Comparison of ENCODE assay signal across 10 cellular contexts in genomic region chr19:48514123-48514458, GRCh38. TPM values are rescaled to one million over a fixed set of nuclear protein-coding genes. Genes with fewer than 3 reads are reported as not detected.
A peak's percentile ranks its signal among the peaks of the same experiment; 100 is the strongest.
DNase-seq lines count a peak whose midpoint lies in the region; ATAC-seq, FAIRE-seq and TF ChIP-seq lines count a peak whose summit lies in the region.
"Had no signal": no experiment of that assay in that cellular context is flagged by ENCODE, and none has a peak within 500 bp of the region (broad histone marks: within the 10 kb centered on the region; RNA-seq: fewer than 3 reads in every experiment).

No MANE protein-coding gene starts in this region.

- WGBS in K562 (ENCODE audit: insufficient coverage, low coverage, missing lambda C conversion rate), result 35% methylated on average over 11 of the region's 11 CpGs

- peaks cover 0 to 19% (median 5%) of the 10 kb centered on the region in 4 donors for H3K4me1 Mint-ChIP-seq in CD4-positive, CD25-positive, alpha-beta regulatory T cell
- peaks cover 14% of the 10 kb centered on the region for H3K4me1 Mint-ChIP-seq in neural crest cell

- no TSS peak for BruUV-seq in K562 (replicated peaks; lab: Mats Ljungman, UMichigan)

- peaks cover 11% of the 10 kb centered on the region for H3K27me3 Mint-ChIP-seq in CD4-positive, CD25-positive, alpha-beta regulatory T cell
- peaks cover 23% of the 10 kb centered on the region for H3K27me3 Mint-ChIP-seq in neural crest cell (ENCODE audit: low read depth)
- H3K27me3 Mint-ChIP-seq: activated CD8-positive, alpha-beta memory T cell treated with anti-CD3 and anti-CD28 coated beads, Interleukin-2, amount 10 ng/mL, durations not matched to agents 7 days and 5 days had no signal

- no peaks in the 10 kb centered on the region for H3K9me3 Mint-ChIP-seq in CD4-positive, CD25-positive, alpha-beta regulatory T cell
- no peaks in the 10 kb centered on the region for H3K9me3 Mint-ChIP-seq in neural crest cell

- H3K4me3 ChIP-seq in CD4-positive, CD25-positive, alpha-beta regulatory T cell (ENCODE audit: low read depth, low read length), result peak overlapping the region; percentile 11
- peak overlapping the region; percentile 61; the same call in 1 of the 2 replicates for H3K4me3 ChIP-seq in K562
- no peak overlapping the region for H3K4me3 ChIP-seq in brain microvascular endothelial cell (ENCODE audit: low read depth, low read length)

- TF ChIP-seq CTCF in K562 (IDR thresholded peaks at IDR 0.05 in 2 of 3, conservative IDR thresholded peaks at IDR 0.05 in 1 of 3; ENCODE audit: insufficient read depth in 2 of 3, low read depth in 1 of 3, low read length in 3 of 3) (no peak), neural crest cell (conservative IDR thresholded peaks at IDR 0.05) (no peak), brain microvascular endothelial cell (IDR thresholded peaks at IDR 0.05; ENCODE audit: low read depth, low read length, missing control alignments) (no peak)

- peaks cover 34% of the 10 kb centered on the region for H3K4me1 ChIP-seq in CD4-positive, CD25-positive, alpha-beta regulatory T cell (ENCODE audit: control insufficient read depth, insufficient read depth, low read length, poor library complexity, severe bottlenecking)
- peaks cover 0 to 38% of the 10 kb centered on the region in 2 experiments; a peak in 3 of 5 replicates for H3K4me1 ChIP-seq in K562 (replicated peaks in 1 of 2; ENCODE audit: control insufficient read depth in 2 of 2, insufficient read depth in 2 of 2, low read length in 2 of 2)

- DNase-seq in CD4-positive, CD25-positive, alpha-beta regulatory T cell, result no peak
- DNase-seq in K562 (ENCODE audit: extremely low read depth in 1 of 4, low spot score in 3 of 4) (no peak), neural crest cell (ENCODE audit: low read depth, low spot score) (no peak), NOMO-1 treated with dmso at 0.1 percent for 144 hours (lab: John Stamatoyannopoulos, UW; ENCODE audit: unreplicated experiment) (no peak), brain microvascular endothelial cell (no peak)

- H3K9ac ChIP-seq in K562 (ENCODE audit: insufficient read depth in 1 of 2, low read depth in 2 of 2, low read length in 2 of 2), result peak overlapping the region in 1 of 2 experiments; percentile 89; a peak in 1 of 4 replicates

- in situ Hi-C loops in K562 (cut with MboI) (no loop called here), brain microvascular endothelial cell (cut with HindIII; ENCODE audit: low pct_ligation_motif_present, low sequenced_read_pairs) (no loop called here)

- CTCF ChIA-PET in K562 (lab: Yijun Ruan, JAX; ENCODE audit: low intra/inter-chr PET ratio), result interaction anchor here (0.6 to 1.4 kb wide), 2 partner anchors 70 to 75 kb away, joined by 3 read pairs; no protein-coding TSS in a partner anchor

- ATAC-seq in CD4-positive, CD25-positive, alpha-beta regulatory T cell (ENCODE audit: low read depth in 2 of 2), result no peak
- ATAC-seq in HG03439 (IDR thresholded peaks at IDR 0.05; ENCODE audit: unreplicated experiment) (peak; percentile 4), K562 (no peak), HG03196 (IDR thresholded peaks at IDR 0.05; ENCODE audit: unreplicated experiment) (no peak), HG03135 (IDR thresholded peaks at IDR 0.05; ENCODE audit: unreplicated experiment) (no peak)

- peak overlapping the region in 1 of 4 donors; percentile 8 for H3K4me3 Mint-ChIP-seq in CD4-positive, CD25-positive, alpha-beta regulatory T cell
- peak overlapping the region; percentile 61 for H3K4me3 Mint-ChIP-seq in neural crest cell
- H3K4me3 Mint-ChIP-seq: activated CD8-positive, alpha-beta memory T cell treated with anti-CD3 and anti-CD28 coated beads, Interleukin-2, amount 10 ng/mL, durations not matched to agents 7 days and 5 days had no signal

- no peak for TF ChIP-seq RAD21 in K562 (CRISPR knock-in tag; conservative IDR thresholded peaks at IDR 0.05 in 1 of 2, IDR thresholded peaks at IDR 0.05 in 1 of 2)

- no peak overlapping the region for H3K27ac ChIP-seq in CD4-positive, CD25-positive, alpha-beta regulatory T cell (ENCODE audit: insufficient read depth, low read length, poor library complexity, severe bottlenecking)
- H3K27ac ChIP-seq in K562 (ENCODE audit: extremely low read depth, low read depth, low read length) (no peak overlapping the region), brain microvascular endothelial cell (no peak overlapping the region)

- H2AFZ ChIP-seq in K562 (ENCODE audit: low read depth, low read length), result peak overlapping the region; percentile 94

- H3K36me3 Mint-ChIP-seq in CD4-positive, CD25-positive, alpha-beta regulatory T cell, result no peaks in the 10 kb centered on the region
- no peaks in the 10 kb centered on the region for H3K36me3 Mint-ChIP-seq in neural crest cell (ENCODE audit: low read depth)
- H3K36me3 Mint-ChIP-seq: activated CD8-positive, alpha-beta memory T cell treated with anti-CD3 and anti-CD28 coated beads, Interleukin-2, amount 10 ng/mL, durations not matched to agents 7 days and 5 days had no signal

- H3K27me3 ChIP-seq in CD4-positive, CD25-positive, alpha-beta regulatory T cell (ENCODE audit: control insufficient read depth, insufficient read depth, low read length), result no peaks in the 10 kb centered on the region
- H3K27me3 ChIP-seq in K562 (ENCODE audit: control insufficient read depth in 2 of 2, insufficient read depth in 2 of 2, low read length in 2 of 2) (peaks cover 7 to 19% of the 10 kb centered on the region in 2 experiments; a peak in 3 of 5 replicates), brain microvascular endothelial cell (replicated peaks) (peaks cover 11% of the 10 kb centered on the region)

- H3K9me1 ChIP-seq in K562 (ENCODE audit: control insufficient read depth, insufficient read depth, low read length), result no peaks in the 10 kb centered on the region

- H3K4me2 ChIP-seq in K562 (ENCODE audit: insufficient read depth, low read length), result peak overlapping the region; percentile 84

- H3K36me3 ChIP-seq in CD4-positive, CD25-positive, alpha-beta regulatory T cell (ENCODE audit: control insufficient read depth, insufficient read depth, low read length), result no peaks in the 10 kb centered on the region
- no peaks in the 10 kb centered on the region for H3K36me3 ChIP-seq in K562 (ENCODE audit: control insufficient read depth, insufficient read depth, low read length)
- no peaks in the 10 kb centered on the region for H3K36me3 ChIP-seq in brain microvascular endothelial cell (replicated peaks)

- POLR2A ChIA-PET in K562 (lab: Yijun Ruan, JAX), result interaction anchor here (0.5 to 1.2 kb wide), 9 partner anchors 16 to 1298 kb away, joined by 3 to 5 read pairs (median 3); no protein-coding TSS in a partner anchor

- no peaks in the 10 kb centered on the region for H3K9me3 ChIP-seq in CD4-positive, CD25-positive, alpha-beta regulatory T cell (ENCODE audit: control insufficient read depth in 2 of 2, low read length in 2 of 2)
- no peaks in the 10 kb centered on the region for H3K9me3 ChIP-seq in K562 (replicated peaks; ENCODE audit: control insufficient read depth, insufficient read depth, low read depth, low read length)

- H4K20me1 ChIP-seq in K562 (replicated peaks; ENCODE audit: control insufficient read depth, insufficient read depth, low read length), result peaks cover 8% of the 10 kb centered on the region; the same call in 1 of the 2 replicates

- intact Hi-C loops in K562 (cut with micrococcal nuclease), result no loop called here

- no peak for TF ChIP-seq POLR2A in K562 (conservative IDR thresholded peaks at IDR 0.05)

- no peak for FAIRE-seq in K562 (lab: Jason Lieb, UNC)
- FAIRE-seq: urothelium cell line had no signal

- H3K27ac Mint-ChIP-seq in CD4-positive, CD25-positive, alpha-beta regulatory T cell, result peak overlapping the region in 1 of 3 donors; percentile 71
- no peak overlapping the region for H3K27ac Mint-ChIP-seq in neural crest cell (ENCODE audit: unreplicated experiment)
- H3K27ac Mint-ChIP-seq: activated CD8-positive, alpha-beta memory T cell treated with anti-CD3 and anti-CD28 coated beads, Interleukin-2, amount 10 ng/mL, durations not matched to agents 7 days and 5 days had no signal

- TF ChIP-seq EP300 in K562 (IDR thresholded peaks at IDR 0.05; ENCODE audit: low read length), result no peak

- H3K79me2 ChIP-seq in K562 (ENCODE audit: control insufficient read depth, insufficient read depth, low read length), result no peaks in the 10 kb centered on the region

RNA-seq across cellular contexts. Expression of gene LMTK3, which starts 2.5 kb away (rescaled TPM):
- 6.3 TPM for total RNA-seq in CD4-positive, CD25-positive, alpha-beta regulatory T cell
- polyA plus RNA-seq in CD4-positive, CD25-positive, alpha-beta regulatory T cell, result not detected
- 1.5 and 3.5 TPM in 2 replicates for total RNA-seq in K562 (2011; cell fraction: chromatin; rRNA removed; ENCODE audit: low replicate concordance)
- total RNA-seq in K562 (2011; cell fraction: nucleolus; rRNA removed), result 3.8 and 4.1 TPM in 2 replicates
- 1.5 and 2.4 TPM in 2 replicates for total RNA-seq in K562 (2011; cell fraction: nucleoplasm; rRNA removed)
- total RNA-seq in K562 (2014; rRNA removed) (4.9 and 5.1 TPM in 2 replicates), K562 (2014; rRNA removed; fragmentation: Illumina TruSeq; extraction: Trizol) (0.45 and 0.76 TPM in 2 replicates), K562 (2015; rRNA removed; fragmentation: Illumina TruSeq; extraction: Trizol) (2.0 and 2.5 TPM in 2 replicates), K562 (2021) (10.2 and 12.3 TPM in 2 replicates), neural crest cell (3.1 and 3.3 TPM in 2 replicates)
- polyA plus RNA-seq in K562 (2011; rRNA removed) (0.35 and 0.66 TPM in 2 replicates), K562 (2014; fragmentation: Illumina TruSeq; extraction: Trizol) (1.1 and 2.1 TPM in 2 replicates), K562 (2014; fragmentation: Nextera tagmentation; extraction: Ambion mirVana) (not detected), K562 (2014; rRNA removed) (2.8 and 3.3 TPM in 2 replicates)
- 0.53 and 1.7 TPM in 2 replicates for polyA plus RNA-seq in K562 (2011; cell fraction: cytosol; rRNA removed)
- polyA plus RNA-seq in K562 (2011; cell fraction: nucleus; rRNA removed), result 1.5 and 2.7 TPM in 2 replicates
- polyA plus RNA-seq in K562 (2012), result 3.7 and 4.7 TPM in 2 replicates
- polyA minus RNA-seq in K562 (2011; rRNA and poly(A)+ RNA removed), result 0.14 and 0.15 TPM in 2 replicates
- 2.3 and 3.2 TPM in 2 replicates for polyA minus RNA-seq in K562 (2011; cell fraction: cytosol; rRNA and poly(A)+ RNA removed)
- 1.1 and 1.2 TPM in 2 replicates for polyA minus RNA-seq in K562 (2011; cell fraction: nucleus; rRNA and poly(A)+ RNA removed)

RNA-seq across cellular contexts. Expression of gene SULT2B1, which starts 37.9 kb away (rescaled TPM):
- not detected for total RNA-seq in CD4-positive, CD25-positive, alpha-beta regulatory T cell
- under 1 TPM in 2 of 4 donors, not detected in 2; 0.16 to 0.82 TPM for polyA plus RNA-seq in CD4-positive, CD25-positive, alpha-beta regulatory T cell
- total RNA-seq in K562 (2011; cell fraction: chromatin; rRNA removed; ENCODE audit: low replicate concordance), result not detected in 2 replicates
- total RNA-seq in K562 (2011; cell fraction: nucleolus; rRNA removed), result not detected in 2 replicates
- 0.37 TPM in 1 of 2 replicates, not detected in the other for total RNA-seq in K562 (2011; cell fraction: nucleoplasm; rRNA removed)
- total RNA-seq in K562 (2014; rRNA removed) (0.37 and 0.54 TPM in 2 replicates), K562 (2014; rRNA removed; fragmentation: Illumina TruSeq; extraction: Trizol) (0.22 TPM in 1 of 2 replicates, not detected in the other), K562 (2015; rRNA removed; fragmentation: Illumina TruSeq; extraction: Trizol) (0.26 TPM in 1 of 2 replicates, not detected in the other), K562 (2021) (0.42 and 0.62 TPM in 2 replicates), neural crest cell (not detected in 2 replicates)
- polyA plus RNA-seq in K562 (2011; rRNA removed) (0.38 and 0.46 TPM in 2 replicates), K562 (2014; fragmentation: Illumina TruSeq; extraction: Trizol) (0.09 and 0.28 TPM in 2 replicates), K562 (2014; fragmentation: Nextera tagmentation; extraction: Ambion mirVana) (under 1 TPM in 1 of 2 experiments, not detected in 1; 0.14 TPM), K562 (2014; rRNA removed) (0.11 and 0.32 TPM in 2 replicates)
- polyA plus RNA-seq in K562 (2011; cell fraction: cytosol; rRNA removed), result 0.37 and 1.5 TPM in 2 replicates
- polyA plus RNA-seq in K562 (2011; cell fraction: nucleus; rRNA removed), result 0.10 and 0.14 TPM in 2 replicates
- polyA plus RNA-seq in K562 (2012), result 0.53 and 1.2 TPM in 2 replicates
- polyA minus RNA-seq in K562 (2011; rRNA and poly(A)+ RNA removed), result 0.30 TPM in 1 of 2 replicates, not detected in the other
- not detected in 2 replicates for polyA minus RNA-seq in K562 (2011; cell fraction: cytosol; rRNA and poly(A)+ RNA removed)
- not detected in 2 replicates for polyA minus RNA-seq in K562 (2011; cell fraction: nucleus; rRNA and poly(A)+ RNA removed)
- total RNA-seq: activated CD8-positive, alpha-beta memory T cell treated with anti-CD3 and anti-CD28 coated beads, Interleukin-2, amount 10 ng/mL, durations not matched to agents 7 days and 5 days had no signal

RNA-seq across cellular contexts. Expression of gene CYTH2, which starts 44.9 kb away (rescaled TPM):
- total RNA-seq in CD4-positive, CD25-positive, alpha-beta regulatory T cell, result 46.7 TPM
- polyA plus RNA-seq in CD4-positive, CD25-positive, alpha-beta regulatory T cell, result 10 to 100 TPM; 24.2 to 35.0 (median 30.2) TPM
- 79.5 and 196 TPM in 2 replicates for total RNA-seq in K562 (2011; cell fraction: chromatin; rRNA removed; ENCODE audit: low replicate concordance)
- 87.7 and 88.8 TPM in 2 replicates for total RNA-seq in K562 (2011; cell fraction: nucleolus; rRNA removed)
- total RNA-seq in K562 (2011; cell fraction: nucleoplasm; rRNA removed), result 87.0 and 108 TPM in 2 replicates
- total RNA-seq in K562 (2014; rRNA removed) (31.8 and 34.9 TPM in 2 replicates), K562 (2014; rRNA removed; fragmentation: Illumina TruSeq; extraction: Trizol) (14.7 and 15.9 TPM in 2 replicates), K562 (2015; rRNA removed; fragmentation: Illumina TruSeq; extraction: Trizol) (19.3 and 20.3 TPM in 2 replicates), K562 (2021) (37.8 and 43.8 TPM in 2 replicates), neural crest cell (172 and 196 TPM in 2 replicates)
- polyA plus RNA-seq in K562 (2011; rRNA removed) (23.8 and 34.3 TPM in 2 replicates), K562 (2014; fragmentation: Illumina TruSeq; extraction: Trizol) (31.5 and 33.7 TPM in 2 replicates), K562 (2014; fragmentation: Nextera tagmentation; extraction: Ambion mirVana) (1 to 10 TPM; 1.8 to 4.0 TPM), K562 (2014; rRNA removed) (38.1 and 45.2 TPM in 2 replicates)
- 28.3 and 30.8 TPM in 2 replicates for polyA plus RNA-seq in K562 (2011; cell fraction: cytosol; rRNA removed)
- polyA plus RNA-seq in K562 (2011; cell fraction: nucleus; rRNA removed), result 96.2 and 120 TPM in 2 replicates
- polyA plus RNA-seq in K562 (2012), result 34.7 and 66.7 TPM in 2 replicates
- 22.5 and 23.2 TPM in 2 replicates for polyA minus RNA-seq in K562 (2011; rRNA and poly(A)+ RNA removed)
- polyA minus RNA-seq in K562 (2011; cell fraction: cytosol; rRNA and poly(A)+ RNA removed), result 13.0 and 20.7 TPM in 2 replicates
- polyA minus RNA-seq in K562 (2011; cell fraction: nucleus; rRNA and poly(A)+ RNA removed), result 33.0 and 46.9 TPM in 2 replicates

RNA-seq across cellular contexts. Expression of gene KCNJ14, which starts 58.7 kb away (rescaled TPM):
- 2.2 TPM for total RNA-seq in CD4-positive, CD25-positive, alpha-beta regulatory T cell
- under 1 TPM in 3 of 4 donors, not detected in 1; 0.03 to 0.28 (median 0.18) TPM for polyA plus RNA-seq in CD4-positive, CD25-positive, alpha-beta regulatory T cell
- 5.6 and 11.8 TPM in 2 replicates for total RNA-seq in K562 (2011; cell fraction: chromatin; rRNA removed; ENCODE audit: low replicate concordance)
- 6.8 and 8.0 TPM in 2 replicates for total RNA-seq in K562 (2011; cell fraction: nucleolus; rRNA removed)
- total RNA-seq in K562 (2011; cell fraction: nucleoplasm; rRNA removed), result 6.1 and 6.6 TPM in 2 replicates
- total RNA-seq in K562 (2014; rRNA removed), result 0.18 and 0.41 TPM in 2 replicates
- 0.45 and 0.47 TPM in 2 replicates for total RNA-seq in K562 (2014; rRNA removed; fragmentation: Illumina TruSeq; extraction: Trizol)
- total RNA-seq in K562 (2015; rRNA removed; fragmentation: Illumina TruSeq; extraction: Trizol), result 0.76 and 0.94 TPM in 2 replicates
- total RNA-seq in K562 (2021), result 1.4 and 1.6 TPM in 2 replicates
- polyA plus RNA-seq in K562 (2011; rRNA removed), result 0.54 and 0.74 TPM in 2 replicates
- 0.37 and 0.38 TPM in 2 replicates for polyA plus RNA-seq in K562 (2011; cell fraction: cytosol; rRNA removed)
- 2.4 and 2.6 TPM in 2 replicates for polyA plus RNA-seq in K562 (2011; cell fraction: nucleus; rRNA removed)
- polyA plus RNA-seq in K562 (2012), result 0.52 and 0.83 TPM in 2 replicates
- 0.46 and 0.49 TPM in 2 replicates for polyA plus RNA-seq in K562 (2014; fragmentation: Illumina TruSeq; extraction: Trizol)
- under 1 TPM; 0.15 to 0.38 TPM for polyA plus RNA-seq in K562 (2014; fragmentation: Nextera tagmentation; extraction: Ambion mirVana)
- polyA plus RNA-seq in K562 (2014; rRNA removed), result 0.59 and 1.2 TPM in 2 replicates
- polyA minus RNA-seq in K562 (2011; rRNA and poly(A)+ RNA removed), result 0.91 and 1.2 TPM in 2 replicates
- 1.0 and 1.3 TPM in 2 replicates for polyA minus RNA-seq in K562 (2011; cell fraction: cytosol; rRNA and poly(A)+ RNA removed)
- 0.89 and 1.3 TPM in 2 replicates for polyA minus RNA-seq in K562 (2011; cell fraction: nucleus; rRNA and poly(A)+ RNA removed)
- total RNA-seq in neural crest cell, result 1.5 and 2.0 TPM in 2 replicates
